In genomic region chr2:101002562-101003277, GRCh38 we compare ENCODE assay signal across 8 cellular contexts. TPM values are rescaled to one million over a fixed set of nuclear protein-coding genes. Genes with fewer than 3 reads are reported as not detected.
DNase-seq lines count a peak whose midpoint lies in the region; ATAC-seq and TF ChIP-seq lines count a peak whose summit lies in the region.

No MANE protein-coding gene starts in this region.

- peak overlapping the region; percentile 88 for H3K27ac Mint-ChIP-seq in T-helper 1 cell treated with Interleukin-12 subunit alpha and Interleukin-12 subunit beta and Interleukin-4 antibody, amounts not matched to agents 30 μg/mL and 1 μg/mL, for 36 hours
- peak overlapping the region; percentile 90 for H3K27ac Mint-ChIP-seq in endothelial cell (ENCODE audit: unreplicated experiment)
- peak overlapping the region; percentile 99 for H3K27ac Mint-ChIP-seq in nephron progenitor cell

- peak overlapping the region; percentile 95 for H3K4me3 Mint-ChIP-seq in T-helper 1 cell treated with Interleukin-12 subunit alpha and Interleukin-12 subunit beta and Interleukin-4 antibody, amounts not matched to agents 30 μg/mL and 1 μg/mL, for 36 hours
- peak overlapping the region; percentile 97 for H3K4me3 Mint-ChIP-seq in endothelial cell (ENCODE audit: unreplicated experiment)
- H3K4me3 Mint-ChIP-seq in nephron progenitor cell, result peak overlapping the region; percentile 99

- no peaks in the 10 kb centered on the region for H3K9me3 Mint-ChIP-seq in T-helper 1 cell treated with Interleukin-12 subunit alpha and Interleukin-12 subunit beta and Interleukin-4 antibody, amounts not matched to agents 30 μg/mL and 1 μg/mL, for 36 hours
- H3K9me3 Mint-ChIP-seq in endothelial cell (ENCODE audit: unreplicated experiment) (no peaks in the 10 kb centered on the region), nephron progenitor cell (peaks cover 15% of the 10 kb centered on the region)

- H3K36me3 Mint-ChIP-seq in T-helper 1 cell treated with Interleukin-12 subunit alpha and Interleukin-12 subunit beta and Interleukin-4 antibody, amounts not matched to agents 30 μg/mL and 1 μg/mL, for 36 hours (ENCODE audit: low read depth), result peaks cover 46% of the 10 kb centered on the region
- H3K36me3 Mint-ChIP-seq in endothelial cell (ENCODE audit: low read depth, unreplicated experiment), result peaks cover 43% of the 10 kb centered on the region
- peaks cover 53% of the 10 kb centered on the region for H3K36me3 Mint-ChIP-seq in nephron progenitor cell (ENCODE audit: low read depth)

- DNase-seq in T-helper 1 cell, result no peak
- peak; percentile 37 for DNase-seq in RKO (ENCODE audit: low spot score)
- no peak for DNase-seq in endothelial cell (ENCODE audit: low spot score)
- no peak for DNase-seq in nephron progenitor cell

- H3K4me1 Mint-ChIP-seq in T-helper 1 cell treated with Interleukin-12 subunit alpha and Interleukin-12 subunit beta and Interleukin-4 antibody, amounts not matched to agents 30 μg/mL and 1 μg/mL, for 36 hours (ENCODE audit: low read depth), result peaks cover 37% of the 10 kb centered on the region
- H3K4me1 Mint-ChIP-seq in endothelial cell (ENCODE audit: unreplicated experiment), result peaks cover 28% of the 10 kb centered on the region
- peaks cover 57% of the 10 kb centered on the region for H3K4me1 Mint-ChIP-seq in nephron progenitor cell

- peaks cover 3% of the 10 kb centered on the region for H3K27me3 Mint-ChIP-seq in T-helper 1 cell treated with Interleukin-12 subunit alpha and Interleukin-12 subunit beta and Interleukin-4 antibody, amounts not matched to agents 30 μg/mL and 1 μg/mL, for 36 hours (ENCODE audit: low read depth)
- peaks cover 2% of the 10 kb centered on the region for H3K27me3 Mint-ChIP-seq in endothelial cell (ENCODE audit: unreplicated experiment)
- no peaks in the 10 kb centered on the region for H3K27me3 Mint-ChIP-seq in nephron progenitor cell (ENCODE audit: low read depth, poor library complexity)

- ATAC-seq in GM18870 (IDR thresholded peaks at IDR 0.05; ENCODE audit: unreplicated experiment), result no peak
- no peak for ATAC-seq in HG03108 (IDR thresholded peaks at IDR 0.05; ENCODE audit: unreplicated experiment)
- ATAC-seq in GM21423 (IDR thresholded peaks at IDR 0.05; ENCODE audit: unreplicated experiment), result no peak

- TF ChIP-seq CTCF in endothelial cell (IDR thresholded peaks at IDR 0.05; ENCODE audit: unreplicated experiment) (no peak), nephron progenitor cell (IDR thresholded peaks at IDR 0.05) (no peak)

RNA-seq across cellular contexts. Expression of gene RPL31, which starts 0.6 kb away (rescaled TPM):
- 1,589 TPM for total RNA-seq in endothelial cell (ENCODE audit: unreplicated experiment)
